Comparison of ENCODE assay signal across 8 cellular contexts in the genomic region with DNA sequence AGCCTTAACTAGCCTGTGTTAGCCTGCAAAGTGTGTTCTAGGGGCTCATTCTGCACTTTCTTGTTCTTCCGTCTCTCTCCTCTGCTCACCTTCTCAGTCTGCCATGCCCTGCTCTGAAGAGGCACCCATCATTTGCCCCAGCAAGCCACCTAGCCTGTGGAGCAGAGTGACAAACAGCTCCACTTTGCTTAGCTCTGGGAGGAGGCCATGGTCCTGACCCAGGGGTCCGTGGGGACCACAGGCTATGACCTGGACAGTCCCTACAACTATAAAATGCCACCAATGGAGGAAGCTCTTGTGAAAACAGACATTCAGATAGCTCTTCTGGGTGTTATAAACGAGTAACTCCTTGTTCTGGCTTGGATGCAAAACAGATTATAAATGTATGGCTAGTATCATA.
"Had no signal": no experiment of that assay in that cellular context is flagged by ENCODE, and none has a peak within 500 bp of the region (broad histone marks: within the 10 kb centered on the region; RNA-seq: fewer than 3 reads in every experiment).

No MANE protein-coding gene starts in this region.

- H3K4me3 ChIP-seq: GM12878 had no signal

- FAIRE-seq: G401.6, GM12878, GM12891, GM12892, GM18507, GM19239 had no signal

- DNase-seq: GDM1, GF-D8 had no signal
